In the genomic region with DNA sequence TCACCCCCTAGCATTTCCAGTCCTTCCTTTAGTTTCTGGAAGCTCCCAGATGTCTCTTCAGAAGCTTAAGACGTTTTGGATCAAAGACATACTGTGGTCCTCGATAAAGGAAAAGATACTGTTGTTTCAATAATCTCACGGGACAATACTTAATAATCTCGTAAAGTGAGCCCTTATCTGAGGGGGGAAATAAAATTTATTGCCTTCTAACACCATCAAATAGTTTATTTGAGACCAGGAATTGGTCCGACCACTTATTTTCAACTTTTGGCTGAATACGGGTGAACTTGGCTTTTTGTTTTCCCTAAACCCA, we compare ENCODE assay signal across 1 cellular context.
TF ChIP-seq lines count a peak whose summit lies in the region.

No MANE protein-coding gene starts in this region.

TF ChIP-seq in HEK293, 187 proteins besides CTCF, POLR2A, EP300 and RAD21 (continued from another document):
- TF ChIP-seq, protein P1, sequence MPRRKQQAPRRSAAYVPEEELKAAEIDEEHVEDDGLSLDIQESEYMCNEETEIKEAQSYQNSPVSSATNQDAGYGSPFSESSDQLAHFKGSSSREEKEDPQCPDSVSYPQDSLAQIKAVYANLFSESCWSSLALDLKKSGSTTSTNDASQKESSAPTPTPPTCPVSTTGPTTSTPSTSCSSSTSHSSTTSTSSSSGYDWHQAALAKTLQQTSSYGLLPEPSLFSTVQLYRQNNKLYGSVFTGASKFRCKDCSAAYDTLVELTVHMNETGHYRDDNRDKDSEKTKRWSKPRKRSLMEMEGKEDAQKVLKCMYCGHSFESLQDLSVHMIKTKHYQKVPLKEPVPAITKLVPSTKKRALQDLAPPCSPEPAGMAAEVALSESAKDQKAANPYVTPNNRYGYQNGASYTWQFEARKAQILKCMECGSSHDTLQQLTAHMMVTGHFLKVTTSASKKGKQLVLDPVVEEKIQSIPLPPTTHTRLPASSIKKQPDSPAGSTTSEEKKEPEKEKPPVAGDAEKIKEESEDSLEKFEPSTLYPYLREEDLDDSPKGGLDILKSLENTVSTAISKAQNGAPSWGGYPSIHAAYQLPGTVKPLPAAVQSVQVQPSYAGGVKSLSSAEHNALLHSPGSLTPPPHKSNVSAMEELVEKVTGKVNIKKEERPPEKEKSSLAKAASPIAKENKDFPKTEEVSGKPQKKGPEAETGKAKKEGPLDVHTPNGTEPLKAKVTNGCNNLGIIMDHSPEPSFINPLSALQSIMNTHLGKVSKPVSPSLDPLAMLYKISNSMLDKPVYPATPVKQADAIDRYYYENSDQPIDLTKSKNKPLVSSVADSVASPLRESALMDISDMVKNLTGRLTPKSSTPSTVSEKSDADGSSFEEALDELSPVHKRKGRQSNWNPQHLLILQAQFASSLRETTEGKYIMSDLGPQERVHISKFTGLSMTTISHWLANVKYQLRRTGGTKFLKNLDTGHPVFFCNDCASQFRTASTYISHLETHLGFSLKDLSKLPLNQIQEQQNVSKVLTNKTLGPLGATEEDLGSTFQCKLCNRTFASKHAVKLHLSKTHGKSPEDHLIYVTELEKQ (tag by site-specific recombination; IDR thresholded peaks at IDR 0.05; ENCODE audit: borderline replicate concordance), result no peak
- TF ChIP-seq ZBTB48 (tag by site-specific recombination; IDR thresholded peaks at IDR 0.05) (no peak), WT1 (tag by site-specific recombination; IDR thresholded peaks at IDR 0.05) (no peak), ZNF560 (tag by site-specific recombination; IDR thresholded peaks at IDR 0.05; ENCODE audit: borderline replicate concordance) (no peak), ZNF155 (tag by site-specific recombination; IDR thresholded peaks at IDR 0.05) (no peak)
